2 cellular contexts compared by ENCODE assay signal in the genomic region with DNA sequence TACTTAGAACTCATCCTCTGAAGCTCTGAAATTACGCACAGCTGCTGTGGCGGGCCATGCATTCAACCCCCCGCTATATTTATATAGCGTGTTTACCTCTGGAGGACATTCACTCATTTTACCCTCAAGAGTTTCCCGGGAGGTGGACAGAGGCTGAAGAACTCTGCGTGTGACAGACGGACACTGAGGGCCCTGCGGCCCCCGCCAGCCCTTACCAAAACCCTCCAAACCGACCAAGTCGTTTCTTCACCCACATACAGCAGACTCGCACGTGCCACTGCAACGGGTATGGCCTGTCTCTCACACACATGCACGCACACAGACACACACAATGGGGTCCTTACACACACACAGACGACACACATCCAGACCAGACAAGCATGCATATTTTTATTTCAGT.
TF ChIP-seq lines count a peak whose summit lies in the region.

No MANE protein-coding gene starts in this region.

TF ChIP-seq in IMR-90, 13 proteins besides CTCF, POLR2A, EP300 and RAD21:
- TF ChIP-seq ELK1 (IDR thresholded peaks at IDR 0.05; ENCODE audit: borderline replicate concordance, low read depth, low read length): no peak
- peak; percentile 40; the same call in 1 of the 2 replicates for TF ChIP-seq BHLHE40 (IDR thresholded peaks at IDR 0.05; ENCODE audit: low read depth, low read length)
TF ChIP-seq in IMR-90: peak in this region for 1.

TF ChIP-seq in H1, 55 proteins besides CTCF, POLR2A, EP300 and RAD21:
- TF ChIP-seq BCL11A (IDR thresholded peaks at IDR 0.05; ENCODE audit: low read depth in 2 of 2, low read length in 2 of 2) (no peak), SIRT6 (IDR thresholded peaks at IDR 0.05; ENCODE audit: low read length) (no peak), SP1 (IDR thresholded peaks at IDR 0.05; ENCODE audit: low read depth, low read length) (no peak), RFX5 (IDR thresholded peaks at IDR 0.05; ENCODE audit: borderline replicate concordance, low read depth, low read length) (no peak), TAF1 (IDR thresholded peaks at IDR 0.05; ENCODE audit: low read depth, low read length) (no peak), CBX8 (IDR thresholded peaks at IDR 0.05; ENCODE audit: borderline replicate concordance, low read depth, low read length) (no peak), GABPA (IDR thresholded peaks at IDR 0.05; ENCODE audit: borderline replicate concordance, insufficient read depth, low read length) (no peak), CBX5 (IDR thresholded peaks at IDR 0.05; ENCODE audit: low read depth, low read length) (no peak), KDM1A (IDR thresholded peaks at IDR 0.05; ENCODE audit: borderline replicate concordance, low read length) (no peak), CHD2 (IDR thresholded peaks at IDR 0.05; ENCODE audit: low read length) (no peak), MAX (IDR thresholded peaks at IDR 0.05) (no peak), ATF3 (IDR thresholded peaks at IDR 0.05; ENCODE audit: insufficient read depth, low read depth, low read length) (no peak), TCF12 (IDR thresholded peaks at IDR 0.05; ENCODE audit: low read depth, low read length) (no peak), TBP (IDR thresholded peaks at IDR 0.05; ENCODE audit: low read depth, low read length) (no peak)
- TF ChIP-seq, protein P1, sequence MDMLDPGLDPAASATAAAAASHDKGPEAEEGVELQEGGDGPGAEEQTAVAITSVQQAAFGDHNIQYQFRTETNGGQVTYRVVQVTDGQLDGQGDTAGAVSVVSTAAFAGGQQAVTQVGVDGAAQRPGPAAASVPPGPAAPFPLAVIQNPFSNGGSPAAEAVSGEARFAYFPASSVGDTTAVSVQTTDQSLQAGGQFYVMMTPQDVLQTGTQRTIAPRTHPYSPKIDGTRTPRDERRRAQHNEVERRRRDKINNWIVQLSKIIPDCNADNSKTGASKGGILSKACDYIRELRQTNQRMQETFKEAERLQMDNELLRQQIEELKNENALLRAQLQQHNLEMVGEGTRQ (IDR thresholded peaks at IDR 0.05; ENCODE audit: low read length): no peak
